8 cellular contexts compared by ENCODE assay signal in the genomic region with DNA sequence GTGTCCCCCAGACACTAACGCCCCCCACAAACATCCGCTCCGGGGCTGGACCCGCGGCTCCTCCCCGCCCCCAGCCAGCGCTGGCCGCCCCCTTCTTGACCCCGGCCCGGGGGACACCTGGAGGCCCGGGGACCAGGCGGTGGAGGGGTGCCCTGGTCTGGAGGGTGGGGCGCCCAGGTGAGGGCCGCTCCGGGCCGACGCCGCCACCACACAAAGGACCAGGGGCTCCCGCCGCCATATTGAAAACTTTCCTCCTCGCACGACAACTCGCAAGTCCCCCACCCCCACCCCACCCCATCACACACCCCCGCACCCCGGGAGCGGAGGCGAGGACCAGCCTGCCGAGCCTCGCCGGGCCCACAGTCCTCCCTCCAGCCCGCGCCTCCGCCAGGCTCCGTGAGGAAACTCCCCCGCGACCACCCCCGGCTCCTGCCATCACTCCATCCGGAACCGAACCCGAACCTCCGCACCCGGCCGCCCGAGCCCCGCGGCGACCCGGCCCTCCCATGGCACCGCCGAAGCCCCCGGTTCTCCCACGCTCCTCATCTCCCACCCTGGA. TPM values are rescaled to one million over a fixed set of nuclear protein-coding genes. Genes with fewer than 3 reads are reported as not detected.
DNase-seq lines count a peak whose midpoint lies in the region; ATAC-seq, FAIRE-seq and TF ChIP-seq lines count a peak whose summit lies in the region.

No MANE protein-coding gene starts in this region.

- H3K36me3 ChIP-seq in OCI-LY3 (replicated peaks; ENCODE audit: low read depth, low read length) = no peaks in the 10 kb centered on the region
- no peaks in the 10 kb centered on the region for H3K36me3 ChIP-seq in ovary
- no peaks in the 10 kb centered on the region for H3K36me3 ChIP-seq in vagina

- peak overlapping the region; percentile 62 for H2AFZ ChIP-seq in OCI-LY3 (ENCODE audit: low read depth, low read length)

- ATAC-seq in HG03039 (IDR thresholded peaks at IDR 0.05; ENCODE audit: unreplicated experiment) (no peak), GM19395 (IDR thresholded peaks at IDR 0.05; ENCODE audit: unreplicated experiment) (no peak)

- peak; percentile 69 for DNase-seq in GM12891 (ENCODE audit: insufficient read length, low spot score)
- DNase-seq in activated naive CD4-positive, alpha-beta T cell (lab: John Stamatoyannopoulos, UW) = peak; percentile 13 to 28 (median 25)
- DNase-seq in glomerular visceral epithelial cell (ENCODE audit: extremely low spot score) = peak; percentile 50
- DNase-seq in ovary = peak in 4 of 5 donors; percentile 40 to 68 (median 54)
- DNase-seq in vagina (ENCODE audit: extremely low spot score in 2 of 2) = no peak

- no peak for TF ChIP-seq POLR2A in GM12891 (IDR thresholded peaks at IDR 0.05; ENCODE audit: low read depth, low read length)
- no peak for TF ChIP-seq POLR2A in ovary (IDR thresholded peaks at IDR 0.05)
- TF ChIP-seq POLR2A in vagina (IDR thresholded peaks at IDR 0.05) = no peak

- intact Hi-C loops in ovary (cut with DNase I) (loop anchor here in 1 of 4 donors (1.0 kb wide), 1 partner anchor 28 kb away; no protein-coding TSS in a partner anchor), vagina (cut with DNase I) (no loop called here)

- TF ChIP-seq CTCF in OCI-LY3 (IDR thresholded peaks at IDR 0.05; ENCODE audit: low read depth, low read length) (no peak), ovary (IDR thresholded peaks at IDR 0.05) (no peak), vagina (IDR thresholded peaks at IDR 0.05) (no peak)

- peak overlapping the region; percentile 90 for H3K9ac ChIP-seq in OCI-LY3 (ENCODE audit: low read length)

- H3K79me2 ChIP-seq in OCI-LY3 (ENCODE audit: low read length) = peaks cover 57% of the 10 kb centered on the region

- FAIRE-seq in GM12891 (lab: Jason Lieb, UNC) = no peak

- WGBS in ovary, 3 donors = 1% methylated on average over 28 to 52 of the region's 52 CpGs

- H3K4me3 ChIP-seq in OCI-LY3 (ENCODE audit: low read length) = peak overlapping the region; percentile 97
- peak overlapping the region; percentile 68 for H3K4me3 ChIP-seq in ovary
- H3K4me3 ChIP-seq in vagina = peak overlapping the region; percentile 90 to 97

- peaks cover 19% of the 10 kb centered on the region for H3K27me3 ChIP-seq in OCI-LY3 (ENCODE audit: low read depth, low read length)
- no peaks in the 10 kb centered on the region for H3K27me3 ChIP-seq in ovary
- H3K27me3 ChIP-seq in vagina = no peaks in the 10 kb centered on the region

- peaks cover 25% of the 10 kb centered on the region; the same call in 1 of the 2 replicates for H4K20me1 ChIP-seq in OCI-LY3 (ENCODE audit: insufficient read depth, low read length)

- H3K9me3 ChIP-seq in OCI-LY3 (ENCODE audit: insufficient read depth, low read length) (no peaks in the 10 kb centered on the region), ovary (no peaks in the 10 kb centered on the region), vagina (no peaks in the 10 kb centered on the region)

- TF ChIP-seq EP300 in ovary (IDR thresholded peaks at IDR 0.05) = no peak

- peaks cover 27% of the 10 kb centered on the region for H3K4me1 ChIP-seq in OCI-LY3 (ENCODE audit: low read length)
- peaks cover 11% of the 10 kb centered on the region for H3K4me1 ChIP-seq in ovary (ENCODE audit: insufficient read depth)
- H3K4me1 ChIP-seq in vagina = peaks cover 48% of the 10 kb centered on the region

- H3K4me2 ChIP-seq in OCI-LY3 (ENCODE audit: low read length) = peak overlapping the region; percentile 85

- peak overlapping the region; percentile 56 for H3K27ac ChIP-seq in OCI-LY3 (ENCODE audit: low read length)
- peak overlapping the region; percentile 71 to 79 for H3K27ac ChIP-seq in ovary
- peak overlapping the region; percentile 96 for H3K27ac ChIP-seq in vagina

TF ChIP-seq in GM12891, 5 proteins besides CTCF, POLR2A, EP300 and RAD21:
- TF ChIP-seq POLR2AphosphoS5 (IDR thresholded peaks at IDR 0.05; ENCODE audit: low read depth, low read length) (no peak), TAF1 (IDR thresholded peaks at IDR 0.05; ENCODE audit: low read depth, low read length) (peak; percentile 23; the same call in 1 of the 2 replicates)

RNA-seq across cellular contexts. Expression of a gene that starts 0.8 kb away (rescaled TPM):
- polyA plus RNA-seq in GM12891 (2012; ENCODE audit: low read depth, missing spikeins) = 16.2 TPM
- total RNA-seq in ovary (10 to 100 TPM; 47.2 to 80.3 (median 56.1) TPM), vagina (99.4 TPM)
- polyA plus RNA-seq in ovary = 10 to 100 TPM; 19.6 to 39.4 TPM

RNA-seq across cellular contexts. Expression of a gene that starts 3.3 kb away (rescaled TPM):
- 5.1 TPM for polyA plus RNA-seq in GM12891 (2012; ENCODE audit: low read depth, missing spikeins)
- total RNA-seq in ovary = 1 to 10 TPM in 3 of 7 donors, under 1 TPM in 2, not detected in 2; 0.57 to 1.2 (median 1.0) TPM
- 1 to 10 TPM; 1.5 to 2.8 TPM for polyA plus RNA-seq in ovary
- not detected for total RNA-seq in vagina

Comparison
In these comparisons a context has a peak if more than half of its experiments do, and no peak if none do; other contexts are left out.
1. DNase-seq: peak in GM12891 (single experiment), activated naive CD4-positive, alpha-beta T cell (4 of 4), glomerular visceral epithelial cell (single experiment) and ovary (4 of 5); none in vagina (0 of 2).
2. Peak in every context shown above with its lines, with median percentiles within 50 percentile points of each other: H3K27ac ChIP-seq and H3K4me3 ChIP-seq.